Comparison of ENCODE assay signal across 16 cellular contexts in genomic region chr5:20524956-20525529, GRCh38.
"Had no signal": no experiment of that assay in that cellular context is flagged by ENCODE, and none has a peak within 500 bp of the region (broad histone marks: within the 10 kb centered on the region; RNA-seq: fewer than 3 reads in every experiment).

No MANE protein-coding gene starts in this region.

- H3K36me3 ChIP-seq: pancreas, thoracic aorta had no signal

- ATAC-seq: activated T-helper 17 cell treated with anti-CD3 and anti-CD28 coated beads, Interleukin-2, amount 50 U/mL, for 72 hours; effector memory CD8-positive, alpha-beta T cell; pancreas; T-cell had no signal

- H3K9me3 ChIP-seq: pancreas, thoracic aorta had no signal

- H3K4me3 ChIP-seq: lung, pancreas, thoracic aorta had no signal

- DNase-seq: activated CD4-positive, alpha-beta T cell treated with anti-CD3 and anti-CD28 coated beads for 1 hour; activated CD4-positive, alpha-beta T cell treated with anti-CD3 and anti-CD28 coated beads, Interleukin-2, amount 50 U/mL, for 4 hours; activated naive CD4-positive, alpha-beta T cell treated with Interleukin-2 at 50 U/mL for 16 hours; cerebellar nuclear complex; dermis blood vessel endothelial cell; effector memory CD8-positive, alpha-beta T cell; islet precursor cell; midbrain; pancreas; stimulated activated CD4-positive, alpha-beta T cell treated with anti-CD3 and anti-CD28 coated beads, Interleukin-12 subunit alpha, Interleukin-12 subunit beta, amount 100 ng/mL, for 4 hours; stimulated activated CD4-positive, alpha-beta T cell treated with anti-CD3 and anti-CD28 coated beads, Interleukin-2, amount 100 ng/mL, for 24 hours; T-cell; T1000 had no signal

- H3K27ac ChIP-seq: pancreas, thoracic aorta had no signal

- H3K4me1 ChIP-seq: pancreas had no signal
